8 cellular contexts compared by ENCODE assay signal in the genomic region with DNA sequence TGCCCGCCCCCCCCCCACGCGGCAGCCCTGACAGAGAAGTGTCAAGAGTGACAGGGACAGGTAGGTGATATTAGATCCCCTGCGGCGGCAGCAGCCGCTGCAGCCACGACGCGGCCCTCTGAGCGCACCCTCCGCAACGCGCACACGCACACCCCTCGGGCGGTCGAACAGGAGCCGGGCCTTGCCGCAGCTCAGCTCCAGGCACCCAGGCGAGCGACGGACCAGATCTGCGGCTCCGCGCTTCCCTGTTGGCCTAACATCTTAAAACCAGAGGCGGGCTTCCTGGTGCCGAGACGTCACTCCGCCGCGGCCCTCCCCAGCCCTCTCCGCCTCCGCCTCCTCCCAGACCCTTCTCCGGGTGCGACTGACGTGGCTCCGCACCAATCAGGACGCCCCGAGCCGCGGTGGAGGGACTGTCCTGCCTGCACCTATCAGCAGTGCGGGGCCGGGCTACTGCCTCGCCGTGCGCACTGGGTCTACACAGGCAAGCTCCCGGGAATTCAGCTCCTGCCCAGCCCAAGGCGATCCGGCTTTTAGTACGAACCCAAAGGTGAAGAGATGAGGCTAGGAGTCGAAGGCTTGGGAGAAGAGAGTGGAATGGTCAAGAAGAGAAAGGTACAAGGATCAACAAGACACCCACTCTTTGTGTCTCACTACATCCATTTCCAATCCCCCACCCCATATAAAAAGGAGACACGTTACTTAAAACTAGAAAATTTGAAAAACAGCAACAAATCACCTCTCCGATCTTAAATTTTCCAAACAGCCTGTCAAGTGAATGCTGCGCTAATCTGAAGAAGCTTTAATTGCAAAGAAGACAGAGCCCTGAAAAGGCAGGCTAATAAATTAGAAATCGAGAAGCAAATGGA. TPM values are rescaled to one million over a fixed set of nuclear protein-coding genes. Genes with fewer than 3 reads are reported as not detected.
DNase-seq lines count a peak whose midpoint lies in the region; ATAC-seq and TF ChIP-seq lines count a peak whose summit lies in the region.

A gene (minus strand): TSS at position 237 of the 869 bp plus-strand sequence. CDS start 617 bp downstream, outside the sequence.

- peak; percentile 68 for ATAC-seq in HG03045 (IDR thresholded peaks at IDR 0.05; ENCODE audit: unreplicated experiment)

- TF ChIP-seq POLR2A in spleen (IDR thresholded peaks at IDR 0.05): no peak

- peaks cover 7% of the 10 kb centered on the region for H3K4me1 ChIP-seq in NT2/D1 (ENCODE audit: insufficient read depth, insufficient read length)
- H3K4me1 ChIP-seq in iPS-18a (ENCODE audit: control insufficient read depth, low read depth, low read length): peaks cover 30% of the 10 kb centered on the region
- peaks cover 20 to 44% (median 27%) of the 10 kb centered on the region in 6 donors for H3K4me1 ChIP-seq in spleen

- H3K9ac ChIP-seq in NT2/D1 (ENCODE audit: insufficient read length, low read depth) (peak within 1 kb of the TSS; percentile 32), iPS-18a (ENCODE audit: low read length) (no peak within 1 kb of the TSS)

- peak; percentile 22 to 36 for DNase-seq in activated CD4-positive, alpha-beta T cell treated with anti-CD3 and anti-CD28 coated beads for 24 hours (ENCODE audit: low read depth in 2 of 2)
- no peak for DNase-seq in activated CD4-positive, alpha-beta T cell treated with anti-CD3 and anti-CD28 coated beads for 1 hour
- DNase-seq in NT2/D1 (ENCODE audit: low read depth, low spot score): peak; percentile 90
- DNase-seq in astrocyte of the hippocampus (ENCODE audit: low read depth, low spot score): peak; percentile 90
- DNase-seq in spleen: peak; percentile 73
- no peak for DNase-seq in NOMO-1 (lab: John Stamatoyannopoulos, UW; ENCODE audit: unreplicated experiment in 2 of 2)

- peaks cover 98% of the 10 kb centered on the region for H3K27me3 ChIP-seq in NT2/D1 (ENCODE audit: insufficient read depth, insufficient read length)
- H3K27me3 ChIP-seq in iPS-18a (ENCODE audit: control insufficient read depth, insufficient read depth, low read length): peaks cover 99% of the 10 kb centered on the region
- peaks cover 13 to 100% (median 100%) of the 10 kb centered on the region in 7 donors for H3K27me3 ChIP-seq in spleen (replicated peaks in 1 of 7)

- H3K36me3 ChIP-seq in NT2/D1 (ENCODE audit: insufficient read depth, insufficient read length, low read length) (no peaks in the 10 kb centered on the region), iPS-18a (ENCODE audit: control insufficient read depth, low read depth, low read length) (no peaks in the 10 kb centered on the region), spleen (no peaks in the 10 kb centered on the region)

- no peak within 1 kb of the TSS for H3K27ac ChIP-seq in iPS-18a (ENCODE audit: low read length)
- H3K27ac ChIP-seq in spleen: no peak within 1 kb of the TSS

- H3K9me3 ChIP-seq in NT2/D1 (ENCODE audit: insufficient read depth, low read length) (no peaks in the 10 kb centered on the region), iPS-18a (ENCODE audit: control insufficient read depth, low read depth, low read length) (no peaks in the 10 kb centered on the region), spleen (peaks cover 0 to 8% (median 0%) of the 10 kb centered on the region in 8 donors)

- intact Hi-C loops in spleen (cut with DNase I; ENCODE audit: low total_unique reads): no loop called here

- no peak for TF ChIP-seq CTCF in spleen (IDR thresholded peaks at IDR 0.05 in 8 of 11, conservative IDR thresholded peaks at IDR 0.05 in 3 of 11)

- WGBS in spleen, 5 donors: 3 to 10% (median 4%) methylated on average over 17 to 55 of the region's 55 CpGs

- peak within 1 kb of the TSS; percentile 30 for H3K4me3 ChIP-seq in NT2/D1 (ENCODE audit: insufficient read length, low read depth)
- H3K4me3 ChIP-seq in iPS-18a (ENCODE audit: low read length): peak within 1 kb of the TSS; percentile 58
- H3K4me3 ChIP-seq in spleen: peak within 1 kb of the TSS in 7 of 8 donors; percentile 27 to 62 (median 29)

RNA-seq across cellular contexts. Expression of the gene that starts here (rescaled TPM):
- total RNA-seq in spleen: not detected
- under 1 TPM in 1 of 3 donors, not detected in 2; 0.12 TPM for polyA plus RNA-seq in spleen

Comparison
In these comparisons a context has a peak if more than half of its experiments do, and no peak if none do; other contexts are left out.
1. DNase-seq: peak in activated CD4-positive, alpha-beta T cell treated with anti-CD3 and anti-CD28 coated beads for 24 hours (2 of 2), NT2/D1 (single experiment) and astrocyte of the hippocampus (single experiment); none in activated CD4-positive, alpha-beta T cell treated with anti-CD3 and anti-CD28 coated beads for 1 hour (single experiment) and NOMO-1 (0 of 2).
2. Peak in DNase-seq and H3K4me3 ChIP-seq in spleen; RNA of the gene not detected or under 1 TPM.
3. Peak in every context shown above with its lines, with median percentiles within 50 percentile points of each other: H3K4me3 ChIP-seq.